In genomic region chr19:10516064-10516385, GRCh38 we compare ENCODE assay signal across 16 cellular contexts. TPM values are rescaled to one million over a fixed set of nuclear protein-coding genes. Genes with fewer than 3 reads are reported as not detected.
A peak's percentile ranks its signal among the peaks of the same experiment; 100 is the strongest.
DNase-seq lines count a peak whose midpoint lies in the region; ATAC-seq, FAIRE-seq and TF ChIP-seq lines count a peak whose summit lies in the region.
"Had no signal": no experiment of that assay in that cellular context is flagged by ENCODE, and none has a peak within 500 bp of the region (broad histone marks: within the 10 kb centered on the region; RNA-seq: fewer than 3 reads in every experiment).

No MANE protein-coding gene starts in this region.

- CTCF ChIA-PET in HepG2 (lab: Yijun Ruan, JAX; ENCODE audit: low intra/inter-chr PET ratio, low total read pairs), result no interaction called here

- no peak overlapping the region for H3K27ac Mint-ChIP-seq in stimulated activated memory B cell treated with anti-CD40 and anti-IgM and Interleukin-4, amounts not matched to agents 10 μg/mL and 1 μg/mL and 100 μg/mL, for 72 hours
- H3K27ac Mint-ChIP-seq: activated naive CD4-positive, alpha-beta T cell treated with anti-CD3 and anti-CD28 coated beads, Interleukin-2, amount 50 U/mL, for 72 hours had no signal

- no peaks in the 10 kb centered on the region for H3K9me3 Mint-ChIP-seq in stimulated activated memory B cell treated with anti-CD40 and anti-IgM and Interleukin-4, amounts not matched to agents 10 μg/mL and 1 μg/mL and 100 μg/mL, for 72 hours
- H3K9me3 Mint-ChIP-seq: activated naive CD4-positive, alpha-beta T cell treated with anti-CD3 and anti-CD28 coated beads, Interleukin-2, amount 50 U/mL, for 72 hours had no signal

- H3K36me3 Mint-ChIP-seq in stimulated activated memory B cell treated with anti-CD40 and anti-IgM and Interleukin-4, amounts not matched to agents 10 μg/mL and 1 μg/mL and 100 μg/mL, for 72 hours, result no peaks in the 10 kb centered on the region

- H3K36me3 ChIP-seq in HepG2 (replicated peaks in 1 of 2; ENCODE audit: control insufficient read depth in 1 of 2, insufficient read depth in 2 of 2, low read length in 2 of 2) (no peaks in the 10 kb centered on the region), upper lobe of right lung (no peaks in the 10 kb centered on the region)
- H3K36me3 ChIP-seq: thoracic aorta had no signal

- H3K4me1 ChIP-seq in HepG2 (ENCODE audit: insufficient read depth, low read length) (peaks cover 44% of the 10 kb centered on the region), upper lobe of right lung (peaks cover 20% of the 10 kb centered on the region)

- no peaks in the 10 kb centered on the region for H4K20me1 ChIP-seq in HepG2 (ENCODE audit: insufficient read depth, low read length)

- no peak overlapping the region for H3K4me3 Mint-ChIP-seq in stimulated activated memory B cell treated with anti-CD40 and anti-IgM and Interleukin-4, amounts not matched to agents 10 μg/mL and 1 μg/mL and 100 μg/mL, for 72 hours

- no peak for TF ChIP-seq RAD21 in HepG2 (CRISPR knock-in tag; IDR thresholded peaks at IDR 0.05)

- in situ Hi-C loops in HepG2 (cut with HindIII; ENCODE audit: extremely low pct_ligation_motif_present, low pct_unique_long_range_greater_than_20kb), result no loop called here

- intact Hi-C loops in HepG2 (cut with micrococcal nuclease; ENCODE audit: unreplicated experiment), result no loop called here
- intact Hi-C loops in upper lobe of right lung (cut with DNase I), result no loop called here

- TF ChIP-seq EP300 in HepG2 (IDR thresholded peaks at IDR 0.05; ENCODE audit: low read depth in 2 of 2, low read length in 2 of 2) (no peak), HepG2 (CRISPR knock-in tag; IDR thresholded peaks at IDR 0.05; ENCODE audit: borderline replicate concordance) (no peak)

- H3K4me2 ChIP-seq in HepG2 (ENCODE audit: low read depth, low read length), result peak overlapping the region; percentile 10; the same call in 1 of the 2 replicates

- peaks cover 44% of the 10 kb centered on the region for H3K4me1 Mint-ChIP-seq in stimulated activated memory B cell treated with anti-CD40 and anti-IgM and Interleukin-4, amounts not matched to agents 10 μg/mL and 1 μg/mL and 100 μg/mL, for 72 hours

- DNase-seq in activated gamma-delta T cell treated with Interleukin-2 at 50 U/mL for 16 hours (peak; percentile 36), activated gamma-delta T cell (lab: John Stamatoyannopoulos, UW) (no peak), HepG2 (ENCODE audit: low spot score) (no peak), upper lobe of right lung (no peak), SIG-M5 treated with dmso at 0.1 percent for 504 hours (lab: John Stamatoyannopoulos, UW; ENCODE audit: unreplicated experiment) (no peak)
- DNase-seq: erythroblast, kidney, mucosa of descending colon, NCI-H187, NCI-H524 treated with DMSO at 0.1 percent for 48 hours had no signal

- TF ChIP-seq CTCF in HepG2 (CRISPR knock-in tag; IDR thresholded peaks at IDR 0.05) (no peak), upper lobe of right lung (IDR thresholded peaks at IDR 0.05) (no peak)

- no peaks in the 10 kb centered on the region for H3K9me3 ChIP-seq in HepG2 (ENCODE audit: low read length)
- no peaks in the 10 kb centered on the region for H3K9me3 ChIP-seq in upper lobe of right lung
- H3K9me3 ChIP-seq: mucosa of descending colon, thoracic aorta had no signal

- TF ChIP-seq POLR2A in HepG2 (IDR thresholded peaks at IDR 0.05; ENCODE audit: insufficient read depth in 1 of 2, low read depth in 2 of 2, low read length in 2 of 2), result no peak

- no TSS peak for BruUV-seq in HepG2 (replicated peaks; lab: Mats Ljungman, UMichigan)

- H3K27ac ChIP-seq in angular gyrus (ENCODE audit: low read depth, low read length) (peak overlapping the region; percentile 90), HepG2 (ENCODE audit: extremely low read length, insufficient read depth, low read length) (no peak overlapping the region), upper lobe of right lung (no peak overlapping the region)
- H3K27ac ChIP-seq: thoracic aorta had no signal

- 55% methylated on average over 5 of the region's 5 CpGs for WGBS in HepG2 (ENCODE audit: low lambda C conversion rate)

- no peak overlapping the region for H3K4me3 ChIP-seq in HepG2 (replicated peaks in 1 of 3; ENCODE audit: insufficient read depth in 1 of 3, low read depth in 2 of 3, low read length in 3 of 3)
- no peak overlapping the region for H3K4me3 ChIP-seq in upper lobe of right lung
- H3K4me3 ChIP-seq: mucosa of descending colon had no signal

- no peak for FAIRE-seq in HepG2 (lab: Jason Lieb, UNC)
- FAIRE-seq: G401.6, kidney had no signal

- H3K79me2 ChIP-seq in HepG2 (ENCODE audit: insufficient read depth, low read length), result no peaks in the 10 kb centered on the region

- POLR2A ChIA-PET in HepG2 (lab: Yijun Ruan, JAX), result no interaction called here

- no peak overlapping the region for H3K9ac ChIP-seq in HepG2 (ENCODE audit: insufficient read depth, low read depth, low read length)

- peaks cover 75% of the 10 kb centered on the region for H3K27me3 Mint-ChIP-seq in stimulated activated memory B cell treated with anti-CD40 and anti-IgM and Interleukin-4, amounts not matched to agents 10 μg/mL and 1 μg/mL and 100 μg/mL, for 72 hours

- no peak for ATAC-seq in HepG2
- peak; percentile 9 for ATAC-seq in upper lobe of right lung
- no peak for ATAC-seq in HG02588 (IDR thresholded peaks at IDR 0.05; ENCODE audit: unreplicated experiment)
- ATAC-seq in stimulated activated memory B cell treated with anti-CD40 and anti-IgM and Interleukin-4, amounts not matched to agents 10 μg/mL and 1 μg/mL and 100 μg/mL, for 72 hours, result no peak
- ATAC-seq: activated naive CD4-positive, alpha-beta T cell treated with anti-CD3 and anti-CD28 coated beads, Interleukin-2, amount 50 U/mL, for 72 hours; mucosa of descending colon had no signal

- H2AFZ ChIP-seq in HepG2 (ENCODE audit: low read length), result no peak overlapping the region

- peaks cover 15 to 66% of the 10 kb centered on the region in 2 experiments for H3K27me3 ChIP-seq in HepG2 (ENCODE audit: control insufficient read depth in 1 of 2, insufficient read depth in 2 of 2, low read length in 2 of 2)
- H3K27me3 ChIP-seq in upper lobe of right lung, result peaks cover 75% of the 10 kb centered on the region

RNA-seq across cellular contexts. Expression of gene S1PR5, which starts 1.2 kb away (rescaled TPM):
- total RNA-seq in HepG2 (2016; rRNA removed; fragmentation: Illumina TruSeq; extraction: Trizol) (not detected in 2 replicates), upper lobe of right lung (2.1 TPM)
- not detected in 2 replicates for total RNA-seq in HepG2 (2016; cell fraction: cytosol; rRNA removed; fragmentation: Illumina TruSeq; extraction: Trizol; ENCODE audit: low read depth)
- 0.09 TPM in 1 of 2 replicates, not detected in the other for total RNA-seq in HepG2 (2016; cell fraction: insoluble cytoplasmic fraction; rRNA removed; fragmentation: Illumina TruSeq; extraction: Trizol)
- not detected in 2 replicates for total RNA-seq in HepG2 (2016; cell fraction: membrane; rRNA removed; fragmentation: Illumina TruSeq; extraction: Trizol)
- total RNA-seq in HepG2 (2016; cell fraction: nucleus; rRNA removed; fragmentation: Illumina TruSeq; extraction: Trizol), result not detected in 2 replicates
- 0.04 TPM in 1 of 2 replicates, not detected in the other for polyA plus RNA-seq in HepG2 (2011; rRNA removed)
- polyA plus RNA-seq in HepG2 (2011; cell fraction: cytosol; rRNA removed), result 0.04 TPM in 1 of 2 replicates, not detected in the other
- polyA plus RNA-seq in HepG2 (2011; cell fraction: nucleus; rRNA removed), result not detected in 2 replicates
- polyA plus RNA-seq in HepG2 (2012), result not detected in 2 replicates
- polyA plus RNA-seq in HepG2 (2016; cell fraction: cytosol; fragmentation: Illumina TruSeq; extraction: Trizol; ENCODE audit: low read depth), result not detected in 2 replicates
- not detected in 2 replicates for polyA plus RNA-seq in HepG2 (2016; cell fraction: insoluble cytoplasmic fraction; fragmentation: Illumina TruSeq; extraction: Trizol; ENCODE audit: low read depth)
- not detected in 2 replicates for polyA plus RNA-seq in HepG2 (2016; cell fraction: membrane; fragmentation: Illumina TruSeq; extraction: Trizol; ENCODE audit: low read depth)
- polyA plus RNA-seq in HepG2 (2016; cell fraction: nucleus; fragmentation: Illumina TruSeq; extraction: Trizol; ENCODE audit: insufficient read depth, low read depth), result not detected in 2 replicates
- polyA minus RNA-seq in HepG2 (2011; rRNA and poly(A)+ RNA removed; ENCODE audit: low replicate concordance), result 0.72 TPM in 1 of 2 replicates, not detected in the other
- not detected in 2 replicates for polyA minus RNA-seq in HepG2 (2011; cell fraction: cytosol; rRNA and poly(A)+ RNA removed)
- not detected in 2 replicates for polyA minus RNA-seq in HepG2 (2011; cell fraction: nucleus; rRNA and poly(A)+ RNA removed)

RNA-seq across cellular contexts. Expression of gene KEAP1, which starts 12.9 kb away (rescaled TPM):
- total RNA-seq in HepG2 (2016; rRNA removed; fragmentation: Illumina TruSeq; extraction: Trizol) (72.9 and 75.5 TPM in 2 replicates), upper lobe of right lung (69.1 TPM)
- total RNA-seq in HepG2 (2016; cell fraction: cytosol; rRNA removed; fragmentation: Illumina TruSeq; extraction: Trizol; ENCODE audit: low read depth), result 37.8 and 38.2 TPM in 2 replicates
- 60.9 and 73.7 TPM in 2 replicates for total RNA-seq in HepG2 (2016; cell fraction: insoluble cytoplasmic fraction; rRNA removed; fragmentation: Illumina TruSeq; extraction: Trizol)
- 75.5 and 78.9 TPM in 2 replicates for total RNA-seq in HepG2 (2016; cell fraction: membrane; rRNA removed; fragmentation: Illumina TruSeq; extraction: Trizol)
- total RNA-seq in HepG2 (2016; cell fraction: nucleus; rRNA removed; fragmentation: Illumina TruSeq; extraction: Trizol), result 35.4 and 45.7 TPM in 2 replicates
- 56.7 and 72.4 TPM in 2 replicates for polyA plus RNA-seq in HepG2 (2011; rRNA removed)
- 40.4 and 55.8 TPM in 2 replicates for polyA plus RNA-seq in HepG2 (2011; cell fraction: cytosol; rRNA removed)
- polyA plus RNA-seq in HepG2 (2011; cell fraction: nucleus; rRNA removed), result 51.5 and 70.2 TPM in 2 replicates
- 46.5 and 50.3 TPM in 2 replicates for polyA plus RNA-seq in HepG2 (2012)
- 24.3 and 29.7 TPM in 2 replicates for polyA plus RNA-seq in HepG2 (2016; cell fraction: cytosol; fragmentation: Illumina TruSeq; extraction: Trizol; ENCODE audit: low read depth)
- polyA plus RNA-seq in HepG2 (2016; cell fraction: insoluble cytoplasmic fraction; fragmentation: Illumina TruSeq; extraction: Trizol; ENCODE audit: low read depth), result 71.7 and 84.0 TPM in 2 replicates
- 56.3 and 60.2 TPM in 2 replicates for polyA plus RNA-seq in HepG2 (2016; cell fraction: membrane; fragmentation: Illumina TruSeq; extraction: Trizol; ENCODE audit: low read depth)
- polyA plus RNA-seq in HepG2 (2016; cell fraction: nucleus; fragmentation: Illumina TruSeq; extraction: Trizol; ENCODE audit: insufficient read depth, low read depth), result 62.2 and 71.4 TPM in 2 replicates
- 113 and 248 TPM in 2 replicates for polyA minus RNA-seq in HepG2 (2011; rRNA and poly(A)+ RNA removed; ENCODE audit: low replicate concordance)
- 40.0 and 43.1 TPM in 2 replicates for polyA minus RNA-seq in HepG2 (2011; cell fraction: cytosol; rRNA and poly(A)+ RNA removed)
- polyA minus RNA-seq in HepG2 (2011; cell fraction: nucleus; rRNA and poly(A)+ RNA removed), result 24.3 and 29.7 TPM in 2 replicates

RNA-seq across cellular contexts. Expression of gene ATG4D, which starts 27.7 kb away (rescaled TPM):
- total RNA-seq in HepG2 (2016; rRNA removed; fragmentation: Illumina TruSeq; extraction: Trizol) (9.3 and 19.0 TPM in 2 replicates), upper lobe of right lung (21.0 TPM)
- total RNA-seq in HepG2 (2016; cell fraction: cytosol; rRNA removed; fragmentation: Illumina TruSeq; extraction: Trizol; ENCODE audit: low read depth), result 20.9 and 26.1 TPM in 2 replicates
- 8.3 and 18.7 TPM in 2 replicates for total RNA-seq in HepG2 (2016; cell fraction: insoluble cytoplasmic fraction; rRNA removed; fragmentation: Illumina TruSeq; extraction: Trizol)
- 35.4 and 38.3 TPM in 2 replicates for total RNA-seq in HepG2 (2016; cell fraction: membrane; rRNA removed; fragmentation: Illumina TruSeq; extraction: Trizol)
- total RNA-seq in HepG2 (2016; cell fraction: nucleus; rRNA removed; fragmentation: Illumina TruSeq; extraction: Trizol), result 17.2 TPM in 2 replicates
- polyA plus RNA-seq in HepG2 (2011; rRNA removed), result 17.8 and 22.9 TPM in 2 replicates
- polyA plus RNA-seq in HepG2 (2011; cell fraction: cytosol; rRNA removed), result 16.1 and 23.3 TPM in 2 replicates
- 60.1 and 73.0 TPM in 2 replicates for polyA plus RNA-seq in HepG2 (2011; cell fraction: nucleus; rRNA removed)
- polyA plus RNA-seq in HepG2 (2012), result 16.8 and 18.5 TPM in 2 replicates
- 22.2 and 28.5 TPM in 2 replicates for polyA plus RNA-seq in HepG2 (2016; cell fraction: cytosol; fragmentation: Illumina TruSeq; extraction: Trizol; ENCODE audit: low read depth)
- 11.1 and 14.6 TPM in 2 replicates for polyA plus RNA-seq in HepG2 (2016; cell fraction: insoluble cytoplasmic fraction; fragmentation: Illumina TruSeq; extraction: Trizol; ENCODE audit: low read depth)
- 29.9 and 35.4 TPM in 2 replicates for polyA plus RNA-seq in HepG2 (2016; cell fraction: membrane; fragmentation: Illumina TruSeq; extraction: Trizol; ENCODE audit: low read depth)
- polyA plus RNA-seq in HepG2 (2016; cell fraction: nucleus; fragmentation: Illumina TruSeq; extraction: Trizol; ENCODE audit: insufficient read depth, low read depth), result 35.0 and 45.7 TPM in 2 replicates
- polyA minus RNA-seq in HepG2 (2011; rRNA and poly(A)+ RNA removed; ENCODE audit: low replicate concordance), result 33.4 and 51.6 TPM in 2 replicates
- polyA minus RNA-seq in HepG2 (2011; cell fraction: cytosol; rRNA and poly(A)+ RNA removed), result 18.5 and 22.9 TPM in 2 replicates
- 13.3 and 16.9 TPM in 2 replicates for polyA minus RNA-seq in HepG2 (2011; cell fraction: nucleus; rRNA and poly(A)+ RNA removed)

RNA-seq across cellular contexts. Expression of gene KRI1, which starts 49.8 kb away (rescaled TPM):
- total RNA-seq in HepG2 (2016; rRNA removed; fragmentation: Illumina TruSeq; extraction: Trizol), result 10.2 and 11.7 TPM in 2 replicates
- 2.3 and 3.1 TPM in 2 replicates for total RNA-seq in HepG2 (2016; cell fraction: cytosol; rRNA removed; fragmentation: Illumina TruSeq; extraction: Trizol; ENCODE audit: low read depth)
- 8.4 and 12.8 TPM in 2 replicates for total RNA-seq in HepG2 (2016; cell fraction: insoluble cytoplasmic fraction; rRNA removed; fragmentation: Illumina TruSeq; extraction: Trizol)
- 3.2 and 3.9 TPM in 2 replicates for total RNA-seq in HepG2 (2016; cell fraction: membrane; rRNA removed; fragmentation: Illumina TruSeq; extraction: Trizol)
- 9.0 and 10.0 TPM in 2 replicates for total RNA-seq in HepG2 (2016; cell fraction: nucleus; rRNA removed; fragmentation: Illumina TruSeq; extraction: Trizol)
- 9.1 and 12.7 TPM in 2 replicates for polyA plus RNA-seq in HepG2 (2011; rRNA removed)
- 4.8 and 4.9 TPM in 2 replicates for polyA plus RNA-seq in HepG2 (2011; cell fraction: cytosol; rRNA removed)
- 29.3 and 32.2 TPM in 2 replicates for polyA plus RNA-seq in HepG2 (2011; cell fraction: nucleus; rRNA removed)
- polyA plus RNA-seq in HepG2 (2012), result 12.5 and 15.9 TPM in 2 replicates
- polyA plus RNA-seq in HepG2 (2016; cell fraction: cytosol; fragmentation: Illumina TruSeq; extraction: Trizol; ENCODE audit: low read depth), result 1.9 and 2.1 TPM in 2 replicates
- 11.0 and 12.8 TPM in 2 replicates for polyA plus RNA-seq in HepG2 (2016; cell fraction: insoluble cytoplasmic fraction; fragmentation: Illumina TruSeq; extraction: Trizol; ENCODE audit: low read depth)
- polyA plus RNA-seq in HepG2 (2016; cell fraction: membrane; fragmentation: Illumina TruSeq; extraction: Trizol; ENCODE audit: low read depth), result 3.0 and 4.1 TPM in 2 replicates
- polyA plus RNA-seq in HepG2 (2016; cell fraction: nucleus; fragmentation: Illumina TruSeq; extraction: Trizol; ENCODE audit: insufficient read depth, low read depth), result 59.6 and 63.0 TPM in 2 replicates
- polyA minus RNA-seq in HepG2 (2011; rRNA and poly(A)+ RNA removed; ENCODE audit: low replicate concordance), result 12.6 and 33.9 TPM in 2 replicates
- 5.1 and 8.9 TPM in 2 replicates for polyA minus RNA-seq in HepG2 (2011; cell fraction: cytosol; rRNA and poly(A)+ RNA removed)
- 8.8 and 9.8 TPM in 2 replicates for polyA minus RNA-seq in HepG2 (2011; cell fraction: nucleus; rRNA and poly(A)+ RNA removed)
- total RNA-seq in upper lobe of right lung, result 19.6 TPM

RNA-seq across cellular contexts. Expression of gene CDKN2D, which starts 52.8 kb away (rescaled TPM):
- total RNA-seq in HepG2 (2016; rRNA removed; fragmentation: Illumina TruSeq; extraction: Trizol), result 4.8 and 5.4 TPM in 2 replicates
- 4.1 and 5.0 TPM in 2 replicates for total RNA-seq in HepG2 (2016; cell fraction: cytosol; rRNA removed; fragmentation: Illumina TruSeq; extraction: Trizol; ENCODE audit: low read depth)
- 4.8 and 5.1 TPM in 2 replicates for total RNA-seq in HepG2 (2016; cell fraction: insoluble cytoplasmic fraction; rRNA removed; fragmentation: Illumina TruSeq; extraction: Trizol)
- total RNA-seq in HepG2 (2016; cell fraction: membrane; rRNA removed; fragmentation: Illumina TruSeq; extraction: Trizol), result 7.2 and 8.5 TPM in 2 replicates
- 2.6 and 3.2 TPM in 2 replicates for total RNA-seq in HepG2 (2016; cell fraction: nucleus; rRNA removed; fragmentation: Illumina TruSeq; extraction: Trizol)
- 8.0 and 8.6 TPM in 2 replicates for polyA plus RNA-seq in HepG2 (2011; rRNA removed)
- 9.2 and 13.0 TPM in 2 replicates for polyA plus RNA-seq in HepG2 (2011; cell fraction: cytosol; rRNA removed)
- polyA plus RNA-seq in HepG2 (2011; cell fraction: nucleus; rRNA removed), result 7.4 and 7.6 TPM in 2 replicates
- 2.5 and 6.6 TPM in 2 replicates for polyA plus RNA-seq in HepG2 (2012)
- polyA plus RNA-seq in HepG2 (2016; cell fraction: cytosol; fragmentation: Illumina TruSeq; extraction: Trizol; ENCODE audit: low read depth), result 6.2 and 7.7 TPM in 2 replicates
- polyA plus RNA-seq in HepG2 (2016; cell fraction: insoluble cytoplasmic fraction; fragmentation: Illumina TruSeq; extraction: Trizol; ENCODE audit: low read depth), result 6.3 and 8.0 TPM in 2 replicates
- polyA plus RNA-seq in HepG2 (2016; cell fraction: membrane; fragmentation: Illumina TruSeq; extraction: Trizol; ENCODE audit: low read depth), result 8.2 and 8.7 TPM in 2 replicates
- 11.5 and 12.4 TPM in 2 replicates for polyA plus RNA-seq in HepG2 (2016; cell fraction: nucleus; fragmentation: Illumina TruSeq; extraction: Trizol; ENCODE audit: insufficient read depth, low read depth)
- 7.8 and 7.9 TPM in 2 replicates for polyA minus RNA-seq in HepG2 (2011; rRNA and poly(A)+ RNA removed; ENCODE audit: low replicate concordance)
- 1.8 and 2.3 TPM in 2 replicates for polyA minus RNA-seq in HepG2 (2011; cell fraction: cytosol; rRNA and poly(A)+ RNA removed)
- polyA minus RNA-seq in HepG2 (2011; cell fraction: nucleus; rRNA and poly(A)+ RNA removed), result 0.39 and 0.87 TPM in 2 replicates
- 10.5 TPM for total RNA-seq in upper lobe of right lung
